ENCODE assay signal across 1 cellular context in the genomic region with DNA sequence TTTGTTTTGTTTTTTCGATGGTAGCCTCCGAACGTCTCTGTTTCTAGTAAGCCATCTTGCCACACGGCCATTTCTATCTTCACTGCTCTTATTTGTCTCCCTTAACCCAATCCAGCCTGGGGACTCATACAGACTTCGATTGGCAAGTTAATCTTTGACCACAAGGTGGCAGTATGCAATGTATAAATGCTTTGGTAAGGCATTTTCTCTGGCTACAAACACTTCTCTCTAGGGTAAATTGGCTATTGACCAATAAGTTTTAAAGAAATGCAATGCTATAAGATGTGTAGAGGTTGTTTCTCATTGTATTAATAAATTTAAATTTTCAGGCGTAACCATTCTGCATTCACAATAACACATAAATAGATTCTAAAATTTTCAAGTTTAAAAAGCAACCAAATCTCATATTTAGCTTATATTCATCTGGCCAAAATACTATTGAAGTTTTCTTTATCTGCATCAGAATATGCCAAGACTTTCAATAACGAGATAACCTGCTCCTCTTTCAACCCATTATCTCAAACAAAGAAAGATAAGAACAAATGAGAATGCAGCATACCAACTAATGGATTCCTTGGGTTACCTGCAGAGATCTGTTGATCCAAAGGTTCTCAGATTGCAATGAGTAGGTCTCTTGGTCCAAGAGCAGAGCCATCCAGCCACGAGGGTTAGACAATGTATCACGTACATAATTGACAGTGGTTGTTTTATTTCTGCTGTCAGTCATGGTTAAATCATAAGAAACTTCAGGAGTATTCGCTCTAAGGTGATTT.
A peak's percentile ranks its signal among the peaks of the same experiment; 100 is the strongest.
TF ChIP-seq lines count a peak whose summit lies in the region.

No MANE protein-coding gene starts in this region.

TF ChIP-seq in K562, 482 proteins besides CTCF, POLR2A, EP300 and RAD21 (continued from another document):
- TF ChIP-seq, protein P1, sequence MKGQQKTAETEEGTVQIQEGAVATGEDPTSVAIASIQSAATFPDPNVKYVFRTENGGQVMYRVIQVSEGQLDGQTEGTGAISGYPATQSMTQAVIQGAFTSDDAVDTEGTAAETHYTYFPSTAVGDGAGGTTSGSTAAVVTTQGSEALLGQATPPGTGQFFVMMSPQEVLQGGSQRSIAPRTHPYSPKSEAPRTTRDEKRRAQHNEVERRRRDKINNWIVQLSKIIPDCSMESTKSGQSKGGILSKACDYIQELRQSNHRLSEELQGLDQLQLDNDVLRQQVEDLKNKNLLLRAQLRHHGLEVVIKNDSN (CRISPR knock-in tag; IDR thresholded peaks at IDR 0.05): no peak
- TF ChIP-seq L3MBTL2 (IDR thresholded peaks at IDR 0.05) (no peak), MAZ (CRISPR knock-in tag; conservative IDR thresholded peaks at IDR 0.05 in 1 of 2, IDR thresholded peaks at IDR 0.05 in 1 of 2) (0 out of 4 replicates have a peak, but pooled peaks of 1 of the 2 experiments have one; percentile 27), SMARCA5 (IDR thresholded peaks at IDR 0.05) (no peak), ZNF316 (IDR thresholded peaks at IDR 0.05) (0 out of 2 replicates have a peak, but pooled peaks have one; percentile 10), HEY1 (CRISPR knock-in tag; IDR thresholded peaks at IDR 0.05; ENCODE audit: borderline replicate concordance) (no peak), ZEB2 (IDR thresholded peaks at IDR 0.05) (no peak), C11orf30 (IDR thresholded peaks at IDR 0.05; ENCODE audit: low read depth) (0 out of 2 replicates have a peak, but pooled peaks have one; percentile 33), KDM5B (IDR thresholded peaks at IDR 0.05; ENCODE audit: insufficient replicate concordance, low read depth, low read length) (no peak), PYGO2 (tag; IDR thresholded peaks at IDR 0.05) (no peak), GATAD2A (IDR thresholded peaks at IDR 0.05) (no peak), SMC3 (conservative IDR thresholded peaks at IDR 0.05; ENCODE audit: insufficient read depth, low read depth, low read length) (peak; percentile 59; the same call in 1 of the 2 replicates), POLR2AphosphoS5 (IDR thresholded peaks at IDR 0.05; ENCODE audit: control insufficient read depth, insufficient read depth, low read depth, low read length) (no peak), TBP (optimal IDR thresholded peaks at IDR 0.05; ENCODE audit: low read depth, low read length) (no peak)
- TF ChIP-seq, protein P2, sequence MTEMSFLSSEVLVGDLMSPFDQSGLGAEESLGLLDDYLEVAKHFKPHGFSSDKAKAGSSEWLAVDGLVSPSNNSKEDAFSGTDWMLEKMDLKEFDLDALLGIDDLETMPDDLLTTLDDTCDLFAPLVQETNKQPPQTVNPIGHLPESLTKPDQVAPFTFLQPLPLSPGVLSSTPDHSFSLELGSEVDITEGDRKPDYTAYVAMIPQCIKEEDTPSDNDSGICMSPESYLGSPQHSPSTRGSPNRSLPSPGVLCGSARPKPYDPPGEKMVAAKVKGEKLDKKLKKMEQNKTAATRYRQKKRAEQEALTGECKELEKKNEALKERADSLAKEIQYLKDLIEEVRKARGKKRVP (CRISPR knock-in tag; IDR thresholded peaks at IDR 0.05): no peak
- TF ChIP-seq, protein P3, sequence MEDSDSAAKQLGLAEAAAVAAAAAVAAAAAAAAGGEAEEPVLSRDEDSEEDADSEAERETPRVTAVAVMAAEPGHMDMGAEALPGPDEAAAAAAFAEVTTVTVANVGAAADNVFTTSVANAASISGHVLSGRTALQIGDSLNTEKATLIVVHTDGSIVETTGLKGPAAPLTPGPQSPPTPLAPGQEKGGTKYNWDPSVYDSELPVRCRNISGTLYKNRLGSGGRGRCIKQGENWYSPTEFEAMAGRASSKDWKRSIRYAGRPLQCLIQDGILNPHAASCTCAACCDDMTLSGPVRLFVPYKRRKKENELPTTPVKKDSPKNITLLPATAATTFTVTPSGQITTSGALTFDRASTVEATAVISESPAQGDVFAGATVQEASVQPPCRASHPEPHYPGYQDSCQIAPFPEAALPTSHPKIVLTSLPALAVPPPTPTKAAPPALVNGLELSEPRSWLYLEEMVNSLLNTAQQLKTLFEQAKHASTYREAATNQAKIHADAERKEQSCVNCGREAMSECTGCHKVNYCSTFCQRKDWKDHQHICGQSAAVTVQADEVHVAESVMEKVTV (CRISPR knock-in tag; IDR thresholded peaks at IDR 0.05): 0 out of 2 replicates have a peak, but pooled peaks have one; percentile 18
TF ChIP-seq in K562: peak in this region for 6.
